Comparison of ENCODE assay signal across 17 cellular contexts in the genomic region with DNA sequence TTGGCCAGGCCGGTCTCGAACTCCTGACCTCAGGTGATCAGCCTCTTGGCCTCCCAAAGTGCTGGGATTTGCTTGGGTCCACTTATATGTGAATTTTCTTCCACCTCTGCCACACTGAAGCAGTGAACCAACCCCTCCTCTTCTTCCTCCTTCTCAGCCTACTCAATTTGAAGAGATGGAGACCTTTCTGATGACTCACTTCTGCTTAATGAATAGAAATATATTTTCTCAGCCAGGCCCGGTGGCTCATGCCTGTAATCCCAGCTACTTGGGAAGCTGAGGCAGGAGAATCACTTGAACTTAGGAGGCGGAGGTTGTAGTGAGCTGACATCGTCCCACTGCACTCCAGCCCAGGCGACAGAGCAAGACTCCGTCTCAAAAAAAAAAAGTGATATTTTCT. TPM values are rescaled to one million over a fixed set of nuclear protein-coding genes. Genes with fewer than 3 reads are reported as not detected.
A peak's percentile ranks its signal among the peaks of the same experiment; 100 is the strongest.
DNase-seq lines count a peak whose midpoint lies in the region; ATAC-seq and TF ChIP-seq lines count a peak whose summit lies in the region.
"Had no signal": no experiment of that assay in that cellular context is flagged by ENCODE, and none has a peak within 500 bp of the region (broad histone marks: within the 10 kb centered on the region; RNA-seq: fewer than 3 reads in every experiment).

No MANE protein-coding gene starts in this region.

- H3K4me3 ChIP-seq in NB4 (ENCODE audit: low read depth, low read length) (no peak overlapping the region), astrocyte of the spinal cord (ENCODE audit: low read depth, low read length) (no peak overlapping the region), left lung (no peak overlapping the region), suprapubic skin (no peak overlapping the region)
- H3K4me3 ChIP-seq: vagina had no signal

- TF ChIP-seq EP300 in suprapubic skin (IDR thresholded peaks at IDR 0.05): no peak

- in situ Hi-C loops in astrocyte of the spinal cord (cut with HindIII; ENCODE audit: low sequenced_read_pairs): no loop called here

- 85% methylated on average over 7 of the region's 7 CpGs for WGBS in suprapubic skin

- peak; percentile 32 for DNase-seq in Daoy (ENCODE audit: low read depth)
- peak; percentile 26 for DNase-seq in NB4 (ENCODE audit: low read depth)
- peak; percentile 51 for DNase-seq in astrocyte of the spinal cord (ENCODE audit: low read depth, low spot score)
- no peak for DNase-seq in left lung
- DNase-seq in NCI-H524 (lab: John Stamatoyannopoulos, UW): no peak
- DNase-seq in NCI-H187 (lab: John Stamatoyannopoulos, UW): no peak
- DNase-seq in suprapubic skin (ENCODE audit: low spot score in 2 of 2): no peak
- DNase-seq: activated B cell treated with CpG ODN at 0.5 μM for 24 hours; activated naive CD8-positive, alpha-beta T cell treated with anti-CD3 and anti-CD28 coated beads, Interleukin-2, amount 10 ng/mL, durations not matched to agents 7 days and 5 days; islet precursor cell; NCI-H1694 treated with DMSO at 0.1 percent for 48 hours; NCI-H446; NK-92 treated with Interleukin-12 subunit alpha and Interleukin-12 subunit beta, amount 100 ng/mL, for 24 hours; stimulated activated CD4-positive, alpha-beta T cell treated with anti-CD3 and anti-CD28 coated beads, Interleukin-4, amount 100 ng/mL, for 24 hours had no signal

- H3K4me1 ChIP-seq in left lung (peaks cover 3 to 4% of the 10 kb centered on the region in 2 donors), suprapubic skin (peaks cover under 1% of the 10 kb centered on the region)

- H3K36me3 ChIP-seq in left lung (peaks cover 0 to 32% of the 10 kb centered on the region in 2 donors), suprapubic skin (peaks cover 27% of the 10 kb centered on the region)

- no peaks in the 10 kb centered on the region for H3K9me3 ChIP-seq in left lung
- H3K9me3 ChIP-seq in suprapubic skin: no peaks in the 10 kb centered on the region
- H3K9me3 ChIP-seq: vagina had no signal

- peak; percentile 73 for ATAC-seq in left lung
- ATAC-seq in HG03354 (IDR thresholded peaks at IDR 0.05; ENCODE audit: poor library complexity, severe bottlenecking, unreplicated experiment): no peak
- ATAC-seq: Right ventricle myocardium inferior had no signal

- no peaks in the 10 kb centered on the region for H3K27me3 ChIP-seq in left lung
- no peaks in the 10 kb centered on the region for H3K27me3 ChIP-seq in suprapubic skin
- H3K27me3 ChIP-seq: vagina had no signal

- intact Hi-C loops in left lung (cut with DNase I): no loop called here

- TF ChIP-seq CTCF in NB4 (IDR thresholded peaks at IDR 0.05; ENCODE audit: low read depth, low read length) (no peak), astrocyte of the spinal cord (IDR thresholded peaks at IDR 0.05; ENCODE audit: low read depth, low read length) (no peak), left lung (IDR thresholded peaks at IDR 0.05) (no peak), suprapubic skin (IDR thresholded peaks at IDR 0.05) (no peak)

- no peak overlapping the region for H3K27ac ChIP-seq in left lung
- H3K27ac ChIP-seq in suprapubic skin: no peak overlapping the region
- H3K27ac ChIP-seq: vagina had no signal

- TF ChIP-seq POLR2A in NB4 (IDR thresholded peaks at IDR 0.05; ENCODE audit: extremely low read depth, insufficient read length) (no peak), suprapubic skin (IDR thresholded peaks at IDR 0.05) (no peak)

RNA-seq across cellular contexts. Expression of gene GATM, which starts 46.8 kb away (rescaled TPM):
- 10.6 and 28.1 TPM in 2 replicates for total RNA-seq in Daoy (2014; rRNA removed; shearing (Covaris generic))
- total RNA-seq in left lung (1 to 10 TPM; 5.4 to 6.8 TPM), suprapubic skin (100 to 1,000 TPM; 159 to 195 (median 172) TPM)

Comparison
In these comparisons a context has a peak if more than half of its experiments do, and no peak if none do; other contexts are left out.
1. DNase-seq: peak in Daoy (single experiment), NB4 (single experiment) and astrocyte of the spinal cord (single experiment); none in left lung (0 of 2), NCI-H524 (0 of 2), NCI-H187 (0 of 2) and suprapubic skin (0 of 2).